ENCODE assay signal across 21 cellular contexts in genomic region chr4:173547889-173548288, GRCh38. TPM values are rescaled to one million over a fixed set of nuclear protein-coding genes. Genes with fewer than 3 reads are reported as not detected.
A peak's percentile ranks its signal among the peaks of the same experiment; 100 is the strongest.
DNase-seq lines count a peak whose midpoint lies in the region; ATAC-seq and TF ChIP-seq lines count a peak whose summit lies in the region.
"Had no signal": no experiment of that assay in that cellular context is flagged by ENCODE, and none has a peak within 500 bp of the region (broad histone marks: within the 10 kb centered on the region; RNA-seq: fewer than 3 reads in every experiment).

No MANE protein-coding gene starts in this region.

- H3K9ac ChIP-seq in stomach smooth muscle (ENCODE audit: low read length in 2 of 2), result no peak overlapping the region

- H3K36me3 ChIP-seq in heart left ventricle, result no peaks in the 10 kb centered on the region
- H3K36me3 ChIP-seq in stomach smooth muscle (ENCODE audit: control insufficient read depth in 2 of 2, insufficient read depth in 2 of 2, low read length in 2 of 2), result no peaks in the 10 kb centered on the region
- H3K36me3 ChIP-seq: gastrocnemius medialis, SJCRH30, vagina had no signal

- peak; percentile 74 for DNase-seq in SIG-M5 treated with dmso at 0.1 percent for 504 hours (lab: John Stamatoyannopoulos, UW; ENCODE audit: unreplicated experiment)
- no peak for DNase-seq in SIG-M5 (lab: John Stamatoyannopoulos, UW)
- peak; percentile 84 for DNase-seq in NOMO-1 treated with dmso at 0.1 percent for 144 hours (lab: John Stamatoyannopoulos, UW; ENCODE audit: unreplicated experiment)
- peak in 1 of 5 donors; percentile 47 for DNase-seq in heart left ventricle
- no peak for DNase-seq in natural killer cell treated with Interleukin-12 subunit alpha and Interleukin-12 subunit beta and Interleukin-15 and Interleukin-18, amount 100 ng/mL, for 72 hours (ENCODE audit: low spot score)
- no peak for DNase-seq in NCI-H1092 treated with DMSO at 0.1 percent for 48 hours (lab: John Stamatoyannopoulos, UW)
- DNase-seq: activated CD4-positive, alpha-beta T cell treated with anti-CD3 and anti-CD28 coated beads for 36 hours; activated CD8-positive, alpha-beta memory T cell treated with anti-CD3 and anti-CD28 coated beads, Interleukin-2, amount 50 U/mL, for 4 hours; activated gamma-delta T cell treated with Interleukin-2 at 50 U/mL for 16 hours; anterior cingulate cortex; CD8-positive, alpha-beta T cell; gastrocnemius medialis; NCI-H1694 treated with DMSO at 0.1 percent for 48 hours; stimulated activated CD4-positive, alpha-beta T cell treated with anti-CD3 and anti-CD28 coated beads, Interleukin-1b, Interleukin-23, amount 100 ng/mL, for 48 hours had no signal

- H3K27me3 Mint-ChIP-seq in natural killer cell treated with Interleukin-12 subunit alpha and Interleukin-12 subunit beta and Interleukin-15 and Interleukin-18, amount 100 ng/mL, for 72 hours, result peaks cover 21 to 61% of the 10 kb centered on the region in 2 donors

- H3K4me1 Mint-ChIP-seq in natural killer cell treated with Interleukin-12 subunit alpha and Interleukin-12 subunit beta and Interleukin-15 and Interleukin-18, amount 100 ng/mL, for 72 hours (ENCODE audit: low read depth in 2 of 2), result no peaks in the 10 kb centered on the region
- H3K4me1 Mint-ChIP-seq: activated CD4-positive, alpha-beta T cell treated with anti-CD3 and anti-CD28 coated beads for 36 hours; nephron had no signal

- H3K27ac ChIP-seq in heart left ventricle (peak overlapping the region in 7 of 12 donors; percentile 12 to 54 (median 26)), stomach smooth muscle (ENCODE audit: low read length) (no peak overlapping the region)
- H3K27ac ChIP-seq: gastrocnemius medialis, SJCRH30, vagina had no signal

- H3K9me3 ChIP-seq in heart left ventricle (no peaks in the 10 kb centered on the region), stomach smooth muscle (ENCODE audit: control insufficient read depth in 2 of 2, low read length in 2 of 2) (no peaks in the 10 kb centered on the region)
- H3K9me3 ChIP-seq: gastrocnemius medialis, SJCRH30, vagina had no signal

- ATAC-seq in heart left ventricle, result peak; percentile 52 to 81 (median 68)
- ATAC-seq in HG02588 (IDR thresholded peaks at IDR 0.05; ENCODE audit: unreplicated experiment), result no peak
- no peak for ATAC-seq in natural killer cell treated with Interleukin-12 subunit alpha and Interleukin-12 subunit beta and Interleukin-15 and Interleukin-18, amount 100 ng/mL, for 72 hours
- ATAC-seq: activated CD4-positive, alpha-beta T cell treated with anti-CD3 and anti-CD28 coated beads for 36 hours; CD8-positive, alpha-beta T cell; gastrocnemius medialis had no signal

- H3K27ac Mint-ChIP-seq in natural killer cell treated with Interleukin-12 subunit alpha and Interleukin-12 subunit beta and Interleukin-15 and Interleukin-18, amount 100 ng/mL, for 72 hours, result no peak overlapping the region
- H3K27ac Mint-ChIP-seq: activated CD4-positive, alpha-beta T cell treated with anti-CD3 and anti-CD28 coated beads for 36 hours; CD8-positive, alpha-beta T cell; nephron had no signal

- H3K4me3 Mint-ChIP-seq in natural killer cell treated with Interleukin-12 subunit alpha and Interleukin-12 subunit beta and Interleukin-15 and Interleukin-18, amount 100 ng/mL, for 72 hours, result no peak overlapping the region
- H3K4me3 Mint-ChIP-seq: activated CD4-positive, alpha-beta T cell treated with anti-CD3 and anti-CD28 coated beads for 36 hours; CD8-positive, alpha-beta T cell; nephron had no signal

- H3K27me3 ChIP-seq in heart left ventricle, result peaks cover 0 to 33% (median 0%) of the 10 kb centered on the region in 9 donors
- no peaks in the 10 kb centered on the region for H3K27me3 ChIP-seq in stomach smooth muscle (ENCODE audit: control insufficient read depth in 1 of 2, insufficient read depth in 2 of 2, low read length in 2 of 2)
- H3K27me3 ChIP-seq: SJCRH30, vagina had no signal

- H3K36me3 Mint-ChIP-seq in natural killer cell treated with Interleukin-12 subunit alpha and Interleukin-12 subunit beta and Interleukin-15 and Interleukin-18, amount 100 ng/mL, for 72 hours, result no peaks in the 10 kb centered on the region
- H3K36me3 Mint-ChIP-seq: CD8-positive, alpha-beta T cell had no signal

- peaks cover 0 to 17% (median 0%) of the 10 kb centered on the region in 12 donors for H3K4me1 ChIP-seq in heart left ventricle
- peaks cover 8% of the 10 kb centered on the region for H3K4me1 ChIP-seq in stomach smooth muscle (ENCODE audit: control insufficient read depth, insufficient read depth, low read length)
- H3K4me1 ChIP-seq: gastrocnemius medialis, SJCRH30, vagina had no signal

- peaks cover 3% of the 10 kb centered on the region for H3K9me3 Mint-ChIP-seq in natural killer cell treated with Interleukin-12 subunit alpha and Interleukin-12 subunit beta and Interleukin-15 and Interleukin-18, amount 100 ng/mL, for 72 hours
- H3K9me3 Mint-ChIP-seq: CD8-positive, alpha-beta T cell; nephron had no signal

- H3K4me3 ChIP-seq in heart left ventricle, result no peak overlapping the region
- peak overlapping the region; percentile 5 to 56 for H3K4me3 ChIP-seq in stomach smooth muscle (ENCODE audit: low read length in 2 of 2)
- H3K4me3 ChIP-seq: gastrocnemius medialis, lung, SJCRH30, vagina had no signal

- WGBS in heart left ventricle, 4 donors, result 53 to 60% (median 56%) methylated on average over 13 of the region's 13 CpGs

- no peak for TF ChIP-seq POLR2A in heart left ventricle (IDR thresholded peaks at IDR 0.05)

- TF ChIP-seq CTCF in heart left ventricle (IDR thresholded peaks at IDR 0.05), result no peak

- intact Hi-C loops in heart left ventricle (cut with DNase I), result no loop called here

RNA-seq across cellular contexts. Expression of gene HAND2, which starts 17.9 kb away (rescaled TPM):
- total RNA-seq in heart left ventricle, result 100 to 1,000 TPM in 8 of 9 donors, 10 to 100 TPM in 1; 89.3 to 188 (median 129) TPM
- 100 to 1,000 TPM in 1 of 2 donors, 10 to 100 TPM in 1; 72.8 to 105 TPM for polyA plus RNA-seq in heart left ventricle
- not detected for total RNA-seq in natural killer cell treated with Interleukin-12 subunit alpha and Interleukin-12 subunit beta and Interleukin-15 and Interleukin-18, amount 100 ng/mL, for 72 hours
- total RNA-seq: activated CD4-positive, alpha-beta T cell treated with anti-CD3 and anti-CD28 coated beads for 36 hours; CD8-positive, alpha-beta T cell; chondrocyte had no signal

Comparison
In these comparisons a context has a peak if more than half of its experiments do, and no peak if none do; other contexts are left out.
1. DNase-seq: peak in SIG-M5 treated with dmso at 0.1 percent for 504 hours (single experiment) and NOMO-1 treated with dmso at 0.1 percent for 144 hours (single experiment); none in SIG-M5 (single experiment), natural killer cell treated with Interleukin-12 subunit alpha and Interleukin-12 subunit beta and Interleukin-15 and Interleukin-18, amount 100 ng/mL, for 72 hours (single experiment) and NCI-H1092 treated with DMSO at 0.1 percent for 48 hours (single experiment).
2. ATAC-seq: peak in heart left ventricle (4 of 4); none in HG02588 (single experiment) and natural killer cell treated with Interleukin-12 subunit alpha and Interleukin-12 subunit beta and Interleukin-15 and Interleukin-18, amount 100 ng/mL, for 72 hours (0 of 2).
3. H3K4me3 ChIP-seq: peak in stomach smooth muscle (2 of 2); none in heart left ventricle (0 of 12).
4. RNA of gene HAND2, which starts 17.9 kb away (total RNA-seq): 89.3 to 188 TPM in heart left ventricle; not detected in natural killer cell treated with Interleukin-12 subunit alpha and Interleukin-12 subunit beta and Interleukin-15 and Interleukin-18, amount 100 ng/mL, for 72 hours; every median in the first group is over 10 times any median in the second.